ENCODE assay signal across 1 cellular context in the genomic region with DNA sequence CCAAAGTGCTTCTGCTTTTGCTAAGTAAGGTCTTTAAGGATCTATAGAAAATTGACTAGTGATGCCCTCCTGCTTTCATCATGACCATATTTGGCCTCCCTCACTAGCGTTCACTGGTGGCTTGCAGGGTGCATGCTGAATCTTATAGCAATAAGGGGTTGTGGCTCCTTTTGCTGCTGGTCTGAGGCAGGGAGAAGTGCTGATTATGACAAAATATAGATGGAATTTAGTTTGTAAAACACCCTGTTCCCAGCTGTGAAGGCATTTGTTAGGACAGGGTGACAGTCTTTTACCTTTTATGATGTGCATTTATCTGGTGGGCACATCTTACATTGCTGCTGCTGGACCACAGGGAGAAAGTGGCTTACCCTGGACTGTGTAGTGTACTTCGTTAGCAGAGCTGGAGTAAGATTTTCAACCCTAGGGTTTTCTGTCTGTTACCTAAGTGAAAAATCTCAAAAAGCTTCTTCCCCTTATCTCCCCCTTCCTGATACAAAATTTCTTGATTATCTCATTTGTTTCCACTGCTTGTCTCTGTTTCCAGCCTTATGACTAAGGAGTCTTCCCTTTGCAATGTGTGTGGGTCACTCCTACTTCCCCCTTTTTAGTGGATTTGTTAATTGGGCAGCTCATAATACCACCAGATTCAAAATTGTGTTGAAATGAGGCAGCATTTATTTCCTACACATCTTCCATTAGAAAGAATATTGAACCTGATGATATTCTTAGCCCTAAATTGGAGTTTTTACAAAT.
TF ChIP-seq lines count a peak whose summit lies in the region.

No MANE protein-coding gene starts in this region.

TF ChIP-seq in A549, 52 proteins besides CTCF, POLR2A, EP300 and RAD21:
- no peak for TF ChIP-seq ESRRA (IDR thresholded peaks at IDR 0.05; ENCODE audit: borderline replicate concordance, low read length)
- TF ChIP-seq MAFK (IDR thresholded peaks at IDR 0.05; ENCODE audit: partially characterized antibody) = peak; percentile 64
